In genomic region chr4:6595897-6596537, GRCh38 we compare ENCODE assay signal across 17 cellular contexts. TPM values are rescaled to one million over a fixed set of nuclear protein-coding genes. Genes with fewer than 3 reads are reported as not detected.
DNase-seq lines count a peak whose midpoint lies in the region; ATAC-seq, FAIRE-seq and TF ChIP-seq lines count a peak whose summit lies in the region.
"Had no signal": no experiment of that assay in that cellular context is flagged by ENCODE, and none has a peak within 500 bp of the region (broad histone marks: within the 10 kb centered on the region; RNA-seq: fewer than 3 reads in every experiment).

No MANE protein-coding gene starts in this region.

- H3K79me2 ChIP-seq in K562 (ENCODE audit: control insufficient read depth, insufficient read depth, low read length) (no peaks in the 10 kb centered on the region), MM.1S (ENCODE audit: low read length) (no peaks in the 10 kb centered on the region)

- TF ChIP-seq EP300 in K562 (IDR thresholded peaks at IDR 0.05; ENCODE audit: low read length), result no peak

- TF ChIP-seq RAD21 in K562 (CRISPR knock-in tag; conservative IDR thresholded peaks at IDR 0.05 in 1 of 2, IDR thresholded peaks at IDR 0.05 in 1 of 2), result no peak

- intact Hi-C loops in right cardiac atrium (cut with DNase I) (no loop called here), K562 (cut with micrococcal nuclease) (no loop called here)

- FAIRE-seq in K562 (lab: Jason Lieb, UNC), result peak; percentile 98

- ATAC-seq in right cardiac atrium (peak in 1 of 2 donors; percentile 7), K562 (peak; percentile 98), HG02938 (IDR thresholded peaks at IDR 0.05; ENCODE audit: unreplicated experiment) (no peak), HG03097 (IDR thresholded peaks at IDR 0.05; ENCODE audit: low FRiP score, unreplicated experiment) (no peak)

- H3F3A ChIP-seq in MM.1S (ENCODE audit: insufficient read depth, low read length), result no peaks in the 10 kb centered on the region

- H3K4me1 ChIP-seq in right cardiac atrium (ENCODE audit: control insufficient read depth, insufficient read depth, low read length), result no peaks in the 10 kb centered on the region
- no peaks in the 10 kb centered on the region for H3K4me1 ChIP-seq in right atrium auricular region
- peaks cover 10 to 40% of the 10 kb centered on the region in 2 experiments; a peak in 4 of 5 replicates for H3K4me1 ChIP-seq in K562 (replicated peaks in 1 of 2; ENCODE audit: control insufficient read depth in 2 of 2, insufficient read depth in 2 of 2, low read length in 2 of 2)
- no peaks in the 10 kb centered on the region for H3K4me1 ChIP-seq in MM.1S (ENCODE audit: low read length)

- TF ChIP-seq POLR2A in NB4 (IDR thresholded peaks at IDR 0.05; ENCODE audit: extremely low read depth, insufficient read length) (no peak), K562 (conservative IDR thresholded peaks at IDR 0.05) (no peak)

- H3K4me3 ChIP-seq in right cardiac atrium (ENCODE audit: low read length) (no peak overlapping the region), right atrium auricular region (no peak overlapping the region), NB4 (ENCODE audit: low read depth, low read length) (no peak overlapping the region), K562 (no peak overlapping the region), MM.1S (ENCODE audit: low read length) (no peak overlapping the region)
- H3K4me3 ChIP-seq: thoracic aorta had no signal

- H3K9ac ChIP-seq in K562 (ENCODE audit: insufficient read depth in 1 of 2, low read depth in 2 of 2, low read length in 2 of 2) (peak overlapping the region in 1 of 2 experiments; percentile 43; a peak in 1 of 4 replicates), MM.1S (ENCODE audit: low read length) (no peak overlapping the region)

- H3K27me3 ChIP-seq in right cardiac atrium (ENCODE audit: control insufficient read depth, insufficient read depth), result no peaks in the 10 kb centered on the region
- H3K27me3 ChIP-seq in right atrium auricular region, result no peaks in the 10 kb centered on the region
- no peaks in the 10 kb centered on the region for H3K27me3 ChIP-seq in K562 (ENCODE audit: control insufficient read depth in 2 of 2, insufficient read depth in 2 of 2, low read length in 2 of 2)
- H3K27me3 ChIP-seq in MM.1S (replicated peaks; ENCODE audit: insufficient read depth, low read length), result no peaks in the 10 kb centered on the region

- POLR2A ChIA-PET in K562 (lab: Yijun Ruan, JAX), result interaction anchor here (0.7 kb wide), 1 partner anchor 1178 kb away, joined by 4 read pairs; no protein-coding TSS in a partner anchor

- DNase-seq in right cardiac atrium (peak in 2 of 3 donors; percentile 26 to 39), right atrium auricular region (ENCODE audit: low spot score) (no peak), NB4 (ENCODE audit: low read depth) (peak; percentile 29), K562 (ENCODE audit: extremely low read depth in 1 of 4, low spot score in 3 of 4) (peak; percentile 87 to 97 (median 96)), MM.1S (no peak), mucosa of gallbladder (ENCODE audit: low spot score) (no peak)
- DNase-seq: activated CD8-positive, alpha-beta memory T cell treated with anti-CD3 and anti-CD28 coated beads, Interleukin-2, amount 50 U/mL, for 48 hours; activated naive CD8-positive, alpha-beta T cell treated with anti-CD3 and anti-CD28 coated beads, Interleukin-2, amount 10 ng/mL, durations not matched to agents 7 days and 5 days; AML-193; DMS79; islet precursor cell; midbrain; NCI-H524; stimulated activated CD4-positive, alpha-beta T cell treated with anti-CD3 and anti-CD28 coated beads, Interleukin-12 subunit alpha, Interleukin-12 subunit beta, amount 100 ng/mL, for 4 hours had no signal

- H3K4me2 ChIP-seq in K562 (ENCODE audit: insufficient read depth, low read length), result peak overlapping the region; percentile 60
- H3K4me2 ChIP-seq in MM.1S (ENCODE audit: low read depth, low read length), result no peak overlapping the region

- no peak overlapping the region for H3K27ac ChIP-seq in right cardiac atrium (ENCODE audit: low read length)
- H3K27ac ChIP-seq in right atrium auricular region, result no peak overlapping the region
- no peak overlapping the region for H3K27ac ChIP-seq in K562 (ENCODE audit: extremely low read depth, low read depth, low read length)
- no peak overlapping the region for H3K27ac ChIP-seq in MM.1S (ENCODE audit: low read length)
- H3K27ac ChIP-seq: thoracic aorta had no signal

- H2AFZ ChIP-seq in K562 (ENCODE audit: low read depth, low read length) (no peak overlapping the region), MM.1S (ENCODE audit: low read length) (no peak overlapping the region)

- no peaks in the 10 kb centered on the region for H3K9me1 ChIP-seq in K562 (ENCODE audit: control insufficient read depth, insufficient read depth, low read length)

- H4K20me1 ChIP-seq in K562 (replicated peaks; ENCODE audit: control insufficient read depth, insufficient read depth, low read length), result peaks cover 6% of the 10 kb centered on the region; the same call in 1 of the 2 replicates
- no peaks in the 10 kb centered on the region for H4K20me1 ChIP-seq in MM.1S (ENCODE audit: insufficient read depth, low read length)

- in situ Hi-C loops in K562 (cut with MboI), result no loop called here

- WGBS in right cardiac atrium, result 64% methylated on average over 16 of the region's 16 CpGs
- WGBS in K562 (ENCODE audit: insufficient coverage, low coverage, missing lambda C conversion rate), result 2% methylated on average over 15 of the region's 16 CpGs

- BruUV-seq in K562 (replicated peaks; lab: Mats Ljungman, UMichigan), result no TSS peak

- H3K9me3 ChIP-seq in right cardiac atrium (ENCODE audit: control insufficient read depth, low read length) (no peaks in the 10 kb centered on the region), right atrium auricular region (no peaks in the 10 kb centered on the region), K562 (replicated peaks; ENCODE audit: control insufficient read depth, insufficient read depth, low read depth, low read length) (no peaks in the 10 kb centered on the region), MM.1S (replicated peaks; ENCODE audit: insufficient read depth, low read length) (no peaks in the 10 kb centered on the region)
- H3K9me3 ChIP-seq: thoracic aorta had no signal

- no peak for TF ChIP-seq CTCF in right atrium auricular region (IDR thresholded peaks at IDR 0.05)
- no peak for TF ChIP-seq CTCF in NB4 (IDR thresholded peaks at IDR 0.05; ENCODE audit: low read depth, low read length)
- TF ChIP-seq CTCF in K562 (IDR thresholded peaks at IDR 0.05 in 2 of 3, conservative IDR thresholded peaks at IDR 0.05 in 1 of 3; ENCODE audit: insufficient read depth in 2 of 3, low read depth in 1 of 3, low read length in 3 of 3), result peak in 1 of 3 experiments; percentile 4; a peak in 2 of 6 replicates
- TF ChIP-seq CTCF in MM.1S (IDR thresholded peaks at IDR 0.05; ENCODE audit: low read length), result no peak

- H3K9me2 ChIP-seq in MM.1S (replicated peaks; ENCODE audit: insufficient read depth, low read length), result no peaks in the 10 kb centered on the region

- H3K36me3 ChIP-seq in right atrium auricular region (peaks cover 6% of the 10 kb centered on the region), K562 (ENCODE audit: control insufficient read depth, insufficient read depth, low read length) (no peaks in the 10 kb centered on the region; the same call in 2 of the 3 replicates), MM.1S (replicated peaks; ENCODE audit: insufficient read depth, low read length) (no peaks in the 10 kb centered on the region)

- CTCF ChIA-PET in K562 (lab: Yijun Ruan, JAX; ENCODE audit: low intra/inter-chr PET ratio), result interaction anchor here (0.6 kb wide), 1 partner anchor 59 kb away, joined by 3 read pairs; no protein-coding TSS in a partner anchor

RNA-seq across cellular contexts. Expression of gene MAN2B2, which starts 21.0 kb away (rescaled TPM):
- total RNA-seq in right cardiac atrium (10 to 100 TPM; 27.0 to 38.4 (median 28.9) TPM), right atrium auricular region (10 to 100 TPM; 23.7 to 25.5 TPM), K562 (2014; rRNA removed) (5.3 and 6.0 TPM in 2 replicates), K562 (2014; rRNA removed; fragmentation: Illumina TruSeq; extraction: Trizol) (1.7 TPM in 2 replicates), K562 (2015; rRNA removed; fragmentation: Illumina TruSeq; extraction: Trizol) (3.8 and 4.1 TPM in 2 replicates), K562 (2021) (8.5 and 8.8 TPM in 2 replicates), mucosa of gallbladder (53.6 TPM)
- polyA plus RNA-seq in right cardiac atrium (11.5 TPM), K562 (2011; rRNA removed) (2.5 and 3.7 TPM in 2 replicates), K562 (2014; fragmentation: Illumina TruSeq; extraction: Trizol) (3.7 and 4.8 TPM in 2 replicates), K562 (2014; fragmentation: Nextera tagmentation; extraction: Ambion mirVana) (under 1 TPM; 0.21 to 0.27 TPM), K562 (2014; rRNA removed) (4.2 and 4.9 TPM in 2 replicates)
- total RNA-seq in K562 (2011; cell fraction: chromatin; rRNA removed; ENCODE audit: low replicate concordance), result 7.7 and 16.2 TPM in 2 replicates
- 17.6 and 18.3 TPM in 2 replicates for total RNA-seq in K562 (2011; cell fraction: nucleolus; rRNA removed)
- 12.6 TPM in 2 replicates for total RNA-seq in K562 (2011; cell fraction: nucleoplasm; rRNA removed)
- polyA plus RNA-seq in K562 (2011; cell fraction: cytosol; rRNA removed), result 3.8 and 8.3 TPM in 2 replicates
- polyA plus RNA-seq in K562 (2011; cell fraction: nucleus; rRNA removed), result 8.0 and 12.5 TPM in 2 replicates
- 5.9 and 18.3 TPM in 2 replicates for polyA plus RNA-seq in K562 (2012)
- 2.5 and 3.6 TPM in 2 replicates for polyA minus RNA-seq in K562 (2011; rRNA and poly(A)+ RNA removed)
- polyA minus RNA-seq in K562 (2011; cell fraction: cytosol; rRNA and poly(A)+ RNA removed), result 6.9 and 13.0 TPM in 2 replicates
- 5.7 and 6.0 TPM in 2 replicates for polyA minus RNA-seq in K562 (2011; cell fraction: nucleus; rRNA and poly(A)+ RNA removed)

RNA-seq across cellular contexts. Expression of gene MRFAP1, which starts 44.5 kb away (rescaled TPM):
- 100 to 1,000 TPM; 250 to 276 (median 263) TPM for total RNA-seq in right cardiac atrium
- 335 TPM for polyA plus RNA-seq in right cardiac atrium
- 100 to 1,000 TPM; 170 to 176 TPM for total RNA-seq in right atrium auricular region
- total RNA-seq in K562 (2011; cell fraction: chromatin; rRNA removed; ENCODE audit: low replicate concordance), result 15.5 and 27.2 TPM in 2 replicates
- total RNA-seq in K562 (2011; cell fraction: nucleolus; rRNA removed), result 14.7 and 15.3 TPM in 2 replicates
- 23.0 and 24.2 TPM in 2 replicates for total RNA-seq in K562 (2011; cell fraction: nucleoplasm; rRNA removed)
- 147 and 234 TPM in 2 replicates for total RNA-seq in K562 (2014; rRNA removed)
- total RNA-seq in K562 (2014; rRNA removed; fragmentation: Illumina TruSeq; extraction: Trizol), result 151 and 173 TPM in 2 replicates
- 163 and 171 TPM in 2 replicates for total RNA-seq in K562 (2015; rRNA removed; fragmentation: Illumina TruSeq; extraction: Trizol)
- total RNA-seq in K562 (2021), result 257 and 270 TPM in 2 replicates
- 123 and 143 TPM in 2 replicates for polyA plus RNA-seq in K562 (2011; rRNA removed)
- polyA plus RNA-seq in K562 (2011; cell fraction: cytosol; rRNA removed), result 93.5 and 146 TPM in 2 replicates
- 74.4 and 83.5 TPM in 2 replicates for polyA plus RNA-seq in K562 (2011; cell fraction: nucleus; rRNA removed)
- 285 and 344 TPM in 2 replicates for polyA plus RNA-seq in K562 (2012)
- polyA plus RNA-seq in K562 (2014; fragmentation: Illumina TruSeq; extraction: Trizol), result 185 and 221 TPM in 2 replicates
- polyA plus RNA-seq in K562 (2014; fragmentation: Nextera tagmentation; extraction: Ambion mirVana), result 10 to 100 TPM; 46.0 to 59.9 TPM
- polyA plus RNA-seq in K562 (2014; rRNA removed), result 251 and 255 TPM in 2 replicates
- 49.7 and 58.2 TPM in 2 replicates for polyA minus RNA-seq in K562 (2011; rRNA and poly(A)+ RNA removed)
- 37.6 and 63.5 TPM in 2 replicates for polyA minus RNA-seq in K562 (2011; cell fraction: cytosol; rRNA and poly(A)+ RNA removed)
- 13.9 and 29.2 TPM in 2 replicates for polyA minus RNA-seq in K562 (2011; cell fraction: nucleus; rRNA and poly(A)+ RNA removed)
- total RNA-seq in mucosa of gallbladder, result 244 TPM

Comparison
In these comparisons a context has a peak if more than half of its experiments do, and no peak if none do; other contexts are left out.
1. DNase-seq: peak in right cardiac atrium (2 of 3), NB4 (single experiment) and K562 (4 of 4); none in right atrium auricular region (single experiment), MM.1S (single experiment) and mucosa of gallbladder (single experiment).